In the genomic region with DNA sequence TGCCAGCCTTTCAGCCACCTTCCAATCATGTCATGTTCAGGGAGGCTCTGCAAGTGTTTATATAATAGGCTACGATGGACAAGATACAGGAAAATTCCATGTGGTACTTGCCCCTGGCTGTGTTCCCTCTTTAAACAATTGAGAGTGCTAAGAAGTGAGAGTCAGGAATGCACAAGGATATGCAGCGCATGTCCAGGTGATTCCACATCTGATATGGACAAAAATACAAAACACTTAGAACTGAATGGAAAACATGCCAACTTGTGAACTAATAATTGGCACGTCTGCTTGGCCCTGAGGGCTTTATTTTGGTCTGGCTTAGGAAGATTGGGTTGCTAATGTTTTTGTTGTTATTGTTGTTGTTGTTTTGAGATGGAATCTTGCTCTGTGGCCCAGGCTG, we compare ENCODE assay signal across 8 cellular contexts.
"Had no signal": no experiment of that assay in that cellular context is flagged by ENCODE, and none has a peak within 500 bp of the region (broad histone marks: within the 10 kb centered on the region; RNA-seq: fewer than 3 reads in every experiment).

No MANE protein-coding gene starts in this region.

- H3K4me3 ChIP-seq: GM23338 had no signal

- FAIRE-seq: H1, H54, HepG2 had no signal

- ATAC-seq: GM23338, HepG2 had no signal

- H3K27ac Mint-ChIP-seq: GM23338, IgD-negative memory B cell had no signal

- H3K9me3 Mint-ChIP-seq: GM23338, H9, IgD-negative memory B cell had no signal

- H3K27ac ChIP-seq: HL-60 had no signal

- DNase-seq: H9, HCEC 1CT had no signal

- H2AFZ ChIP-seq: GM23338 had no signal

- H3K4me3 Mint-ChIP-seq: GM23338, H9, IgD-negative memory B cell had no signal

- H3K4me2 ChIP-seq: GM23338 had no signal
